13 cellular contexts compared by ENCODE assay signal in genomic region chr14:55153951-55154350, GRCh38. TPM values are rescaled to one million over a fixed set of nuclear protein-coding genes. Genes with fewer than 3 reads are reported as not detected.
DNase-seq lines count a peak whose midpoint lies in the region; ATAC-seq and TF ChIP-seq lines count a peak whose summit lies in the region.
"Had no signal": no experiment of that assay in that cellular context is flagged by ENCODE, and none has a peak within 500 bp of the region (broad histone marks: within the 10 kb centered on the region; RNA-seq: fewer than 3 reads in every experiment).

No MANE protein-coding gene starts in this region.

- no peaks in the 10 kb centered on the region for H3K23me2 ChIP-seq in H9 (ENCODE audit: insufficient read length, low read depth, low read length, poor library complexity, severe bottlenecking)

- H2BK5ac ChIP-seq in H9 (ENCODE audit: insufficient read length, low read length): no peak overlapping the region

- no peak overlapping the region for H3K4ac ChIP-seq in H9 (ENCODE audit: low read depth, low read length)

- no peaks in the 10 kb centered on the region for H3K9me3 Mint-ChIP-seq in H9
- H3K9me3 Mint-ChIP-seq: CD4-positive, CD25-positive, alpha-beta regulatory T cell had no signal

- H3K18ac ChIP-seq in H9 (ENCODE audit: insufficient read length, low read depth, low read length): no peak overlapping the region

- no peak overlapping the region for H2BK12ac ChIP-seq in H9 (ENCODE audit: insufficient read length, low read depth, low read length)

- H3K4me3 Mint-ChIP-seq in H9: no peak overlapping the region

- no peak overlapping the region for H3K9ac ChIP-seq in H9 (ENCODE audit: extremely low read depth, insufficient read length, low read length)
- H3K9ac ChIP-seq: BLaER1 treated with 17β-estradiol and CSF1 and Interleukin-3, amounts not matched to agents 10 nM and 100 nM; GM23248 had no signal

- no peaks in the 10 kb centered on the region for H3K79me2 ChIP-seq in H9 (ENCODE audit: insufficient read depth, low read length)

- H3K79me1 ChIP-seq in H9 (ENCODE audit: insufficient read depth, low read depth, low read length, poor library complexity, severe bottlenecking): no peaks in the 10 kb centered on the region

- H2AFZ ChIP-seq in H9 (ENCODE audit: low read length): no peak overlapping the region
- H2AFZ ChIP-seq: GM23248 had no signal

- H3K23ac ChIP-seq in H9 (ENCODE audit: insufficient read length, low read depth, low read length): no peak overlapping the region

- H3K4me1 ChIP-seq in H9 (ENCODE audit: insufficient read depth, low read length): no peaks in the 10 kb centered on the region

- ATAC-seq in GM21360 (IDR thresholded peaks at IDR 0.05; ENCODE audit: unreplicated experiment) (no peak), omental fat pad (ENCODE audit: low FRiP score) (no peak)

- no peak overlapping the region for H4K8ac ChIP-seq in H9 (replicated peaks; ENCODE audit: insufficient read length, low read depth, low read length)

- no peak overlapping the region for H2BK15ac ChIP-seq in H9 (ENCODE audit: low read depth, low read length)

- no peaks in the 10 kb centered on the region for H3K9me3 ChIP-seq in H9 (ENCODE audit: control insufficient read depth, low read depth, low read length)
- H3K9me3 ChIP-seq: BLaER1 treated with 17β-estradiol and CSF1 and Interleukin-3, amounts not matched to agents 10 nM and 100 nM had no signal

- no peak overlapping the region for H2AK5ac ChIP-seq in H9 (ENCODE audit: insufficient read length, low read length)

- no peak overlapping the region for H2BK120ac ChIP-seq in H9 (ENCODE audit: low read depth, low read length, poor library complexity, severe bottlenecking)

- no peak overlapping the region for H3K4me2 ChIP-seq in H9 (ENCODE audit: insufficient read depth, insufficient read length, low read length)
- H3K4me2 ChIP-seq: BLaER1 treated with 17β-estradiol and CSF1 and Interleukin-3, amounts not matched to agents 10 nM and 100 nM had no signal

- H3K27ac ChIP-seq in H9 (ENCODE audit: insufficient read length, low read depth, low read length): no peak overlapping the region
- H3K27ac ChIP-seq: BLaER1 treated with 17β-estradiol and CSF1 and Interleukin-3, amounts not matched to agents 10 nM and 100 nM; GM23248 had no signal

- no peak overlapping the region for H2BK20ac ChIP-seq in H9 (ENCODE audit: low read depth, low read length, poor library complexity, severe bottlenecking)

- H3K4me1 Mint-ChIP-seq in H9: no peaks in the 10 kb centered on the region

- H4K5ac ChIP-seq in H9 (ENCODE audit: insufficient read length, low read depth, low read length): no peak overlapping the region

- no peaks in the 10 kb centered on the region for H3K27me3 ChIP-seq in H9 (ENCODE audit: insufficient read depth, low read length)
- H3K27me3 ChIP-seq: BLaER1 treated with 17β-estradiol and CSF1 and Interleukin-3, amounts not matched to agents 10 nM and 100 nM had no signal

- no peak overlapping the region for H4K91ac ChIP-seq in H9 (ENCODE audit: insufficient read length, low read depth, low read length)

- WGBS in H9 (ENCODE audit: extremely low coverage, insufficient read length, low lambda C conversion rate): no CpG with 5 or more reads among the region's 3 CpGs

- H3K27me3 Mint-ChIP-seq in H9 (ENCODE audit: low read depth): no peaks in the 10 kb centered on the region
- H3K27me3 Mint-ChIP-seq: CD4-positive, CD25-positive, alpha-beta regulatory T cell had no signal

- no peak overlapping the region for H3T11ph ChIP-seq in H9 (ENCODE audit: low read length)

- no peaks in the 10 kb centered on the region for H4K20me1 ChIP-seq in H9 (ENCODE audit: control insufficient read depth, insufficient read depth, insufficient read length)
- H4K20me1 ChIP-seq: BLaER1 treated with 17β-estradiol and CSF1 and Interleukin-3, amounts not matched to agents 10 nM and 100 nM had no signal

- no peak overlapping the region for H3K27ac Mint-ChIP-seq in H9
- H3K27ac Mint-ChIP-seq: CD4-positive, CD25-positive, alpha-beta regulatory T cell had no signal

- H3K56ac ChIP-seq in H9 (ENCODE audit: insufficient read length, low read depth, low read length): no peak overlapping the region

- H3K14ac ChIP-seq in H9 (ENCODE audit: insufficient read depth, low read length): no peak overlapping the region

- peaks cover 46 to 83% (median 81%) of the 10 kb centered on the region in 3 experiments; a peak in 6 of 7 replicates for H3K36me3 Mint-ChIP-seq in H9 (ENCODE audit: insufficient read depth in 1 of 3, low read depth in 3 of 3)
- H3K36me3 Mint-ChIP-seq: CD4-positive, CD25-positive, alpha-beta regulatory T cell had no signal

- DNase-seq in DMS 273 treated with DMSO at 0.1 percent for 48 hours (lab: John Stamatoyannopoulos, UW) (peak; percentile 93), NCI-H1694 (lab: John Stamatoyannopoulos, UW) (peak; percentile 30), NCI-H524 treated with DMSO at 0.1 percent for 48 hours (lab: John Stamatoyannopoulos, UW) (peak; percentile 90), cerebellum (ENCODE audit: low spot score) (peak; percentile 23), H9 (no peak), omental fat pad (ENCODE audit: low spot score) (no peak)
- DNase-seq: ACHN; Calu3; CD4-positive, CD25-positive, alpha-beta regulatory T cell; DND-41; GM23248 had no signal

- TF ChIP-seq CTCF in H9 (conservative IDR thresholded peaks at IDR 0.05) (no peak), omental fat pad (IDR thresholded peaks at IDR 0.05) (no peak)

RNA-seq across cellular contexts. Expression of gene LGALS3, which starts 24.9 kb away (rescaled TPM):
- total RNA-seq in cerebellum (8.3 TPM), H9 (2021) (3.7 and 4.0 TPM in 2 replicates), omental fat pad (100 to 1,000 TPM; 325 to 450 (median 349) TPM)

RNA-seq across cellular contexts. Expression of gene DLGAP5, which starts 37.4 kb away (rescaled TPM):
- total RNA-seq in cerebellum (12.6 TPM), H9 (2021) (115 and 118 TPM in 2 replicates), omental fat pad (1 to 10 TPM in 1 of 4 donors, under 1 TPM in 1, not detected in 2; 0.19 to 3.1 TPM)

Comparison
In these comparisons a context has a peak if more than half of its experiments do, and no peak if none do; other contexts are left out.
1. DNase-seq: peak in DMS 273 treated with DMSO at 0.1 percent for 48 hours (single experiment), NCI-H1694 (single experiment), NCI-H524 treated with DMSO at 0.1 percent for 48 hours (single experiment) and cerebellum (single experiment); none in H9 (single experiment) and omental fat pad (single experiment).
2. RNA of gene LGALS3, which starts 24.9 kb away (total RNA-seq): 325 to 450 TPM in omental fat pad; 8.3 TPM in cerebellum (single experiment) and 3.7 to 4.0 TPM in H9; every median in the first group is over 10 times any median in the second.